15 cellular contexts compared by ENCODE assay signal in genomic region chr11:34783816-34784317, GRCh38.
"Had no signal": no experiment of that assay in that cellular context is flagged by ENCODE, and none has a peak within 500 bp of the region (broad histone marks: within the 10 kb centered on the region; RNA-seq: fewer than 3 reads in every experiment).

No MANE protein-coding gene starts in this region.

- ATAC-seq: activated CD8-positive, alpha-beta memory T cell treated with anti-CD3 and anti-CD28 coated beads, Interleukin-2, amount 10 ng/mL, durations not matched to agents 7 days and 5 days had no signal

- DNase-seq: activated CD4-positive, CD25-positive, alpha-beta regulatory T cell treated with anti-CD3 and anti-CD28 coated beads, Interleukin-2, amount 50 U/mL, for 72 hours; activated CD8-positive, alpha-beta memory T cell treated with anti-CD3 and anti-CD28 coated beads, Interleukin-2, amount 10 ng/mL, durations not matched to agents 7 days and 5 days; activated naive CD4-positive, alpha-beta T cell treated with anti-CD3 and anti-CD28 coated beads, Interleukin-2, amount 50 U/mL, for 16 hours; activated T-cell treated with anti-CD3 and anti-CD28 coated beads, Interleukin-2, amount 50 U/mL, for 24 hours; dermis blood vessel endothelial cell; erythroblast; hypothalamus; kidney; mesendoderm; nephron progenitor cell; stimulated activated CD4-positive, alpha-beta T cell treated with anti-CD3 and anti-CD28 coated beads, Interleukin-12 subunit alpha, Interleukin-12 subunit beta, amount 100 ng/mL, for 4 hours; stimulated activated CD4-positive, alpha-beta T cell treated with anti-CD3 and anti-CD28 coated beads, Interleukin-2, amount 100 ng/mL, for 24 hours; T-helper 1 cell; T1000 had no signal

- FAIRE-seq: astrocyte, kidney had no signal
